ENCODE assay signal across 34 cellular contexts in the genomic region with DNA sequence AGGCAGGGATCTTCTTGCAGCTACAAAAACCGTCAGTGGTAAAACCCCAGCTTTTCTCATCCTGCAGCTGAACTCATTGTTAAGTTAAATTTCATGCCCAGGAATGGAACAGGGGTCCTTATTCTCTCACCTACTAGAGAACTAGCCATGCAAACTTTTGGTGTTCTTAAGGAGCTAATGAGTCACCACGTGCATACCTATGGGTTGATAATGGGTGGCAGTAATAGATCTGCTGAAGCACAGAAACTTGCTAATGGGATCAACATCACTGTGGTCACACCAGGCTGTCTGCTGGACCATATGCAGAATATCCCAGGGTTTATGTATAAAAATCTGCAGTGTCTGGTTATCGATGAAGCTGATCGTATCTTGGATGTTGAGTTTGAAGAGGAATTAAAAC.
"Had no signal": no experiment of that assay in that cellular context is flagged by ENCODE, and none has a peak within 500 bp of the region (broad histone marks: within the 10 kb centered on the region; RNA-seq: fewer than 3 reads in every experiment).

No MANE protein-coding gene starts in this region.

- H3K27me3 Mint-ChIP-seq: activated CD4-positive, alpha-beta memory T cell treated with anti-CD3 and anti-CD28 coated beads for 36 hours; activated CD4-positive, alpha-beta T cell treated with anti-CD3 and anti-CD28 coated beads for 36 hours; activated CD4-positive, alpha-beta T cell treated with anti-CD3 and anti-CD28 coated beads, Interleukin-2, amount 10 ng/mL, durations not matched to agents 24 days and 14 days; activated CD8-positive, alpha-beta memory T cell treated with anti-CD3 and anti-CD28 coated beads, Interleukin-2, amount 10 ng/mL, durations not matched to agents 7 days and 5 days; activated naive CD4-positive, alpha-beta T cell treated with anti-CD3 and anti-CD28 coated beads, Interleukin-2, amount 50 U/mL, for 24 hours; activated naive CD8-positive, alpha-beta T cell treated with anti-CD3 and anti-CD28 coated beads for 36 hours; activated naive CD8-positive, alpha-beta T cell treated with anti-CD3 and anti-CD28 coated beads, Interleukin-2, amount 50 U/mL, for 24 hours; effector memory CD8-positive, alpha-beta T cell; T-helper 17 cell had no signal

- H3K27ac ChIP-seq: adrenal gland, body of pancreas, epithelial cell of prostate had no signal

- FAIRE-seq: colon, endometrium, endothelial cell of umbilical vein, frontal cortex had no signal

- H3K9me3 ChIP-seq: adrenal gland, body of pancreas had no signal

- ATAC-seq: activated CD4-positive, alpha-beta T cell treated with anti-CD3 and anti-CD28 coated beads for 36 hours; activated CD8-positive, alpha-beta memory T cell treated with anti-CD3 and anti-CD28 coated beads, Interleukin-2, amount 10 ng/mL, durations not matched to agents 7 days and 5 days; activated CD8-positive, alpha-beta T cell treated with anti-CD3 and anti-CD28 coated beads, Interleukin-2, amount 10 ng/mL, durations not matched to agents 7 days and 5 days; activated naive CD8-positive, alpha-beta T cell treated with anti-CD3 and anti-CD28 coated beads, Interleukin-2, amount 50 U/mL, for 24 hours; body of pancreas; effector memory CD8-positive, alpha-beta T cell; T-helper 17 cell had no signal

- H3K27ac Mint-ChIP-seq: activated CD4-positive, alpha-beta memory T cell treated with anti-CD3 and anti-CD28 coated beads for 36 hours; activated CD4-positive, alpha-beta T cell treated with anti-CD3 and anti-CD28 coated beads for 36 hours; activated CD4-positive, alpha-beta T cell treated with anti-CD3 and anti-CD28 coated beads, Interleukin-2, amount 10 ng/mL, durations not matched to agents 24 days and 14 days; activated CD8-positive, alpha-beta memory T cell treated with anti-CD3 and anti-CD28 coated beads, Interleukin-2, amount 10 ng/mL, durations not matched to agents 7 days and 5 days; activated naive CD4-positive, alpha-beta T cell treated with anti-CD3 and anti-CD28 coated beads, Interleukin-2, amount 50 U/mL, for 24 hours; activated naive CD8-positive, alpha-beta T cell treated with anti-CD3 and anti-CD28 coated beads for 36 hours; activated T-helper 1 cell treated with anti-CD3 and anti-CD28 coated beads, Interleukin-12 subunit alpha, Interleukin-12 subunit beta, Interleukin-2, Interleukin-4 antibody, amounts not matched to agents 30 ng/mL and 10 ng/mL and 1 ng/mL, durations not matched to agents 14 hours and 24 hours and 36 hours; activated T-helper 2 cell treated with anti-CD3 and anti-CD28 coated beads, Interferon-gamma antibody, Interleukin-2, Interleukin-4, amounts not matched to agents 10 μg/mL and 5 μg/mL and 100 μg/mL, durations not matched to agents 14 hours and 24 hours and 36 hours had no signal

- H3K27me3 ChIP-seq: adrenal gland, body of pancreas had no signal

- H3K4me3 Mint-ChIP-seq: activated CD4-positive, alpha-beta memory T cell treated with anti-CD3 and anti-CD28 coated beads for 36 hours; activated CD4-positive, alpha-beta T cell treated with anti-CD3 and anti-CD28 coated beads for 36 hours; activated CD4-positive, alpha-beta T cell treated with anti-CD3 and anti-CD28 coated beads, Interleukin-2, amount 10 ng/mL, durations not matched to agents 24 days and 14 days; activated CD8-positive, alpha-beta memory T cell treated with anti-CD3 and anti-CD28 coated beads, Interleukin-2, amount 10 ng/mL, durations not matched to agents 7 days and 5 days; activated CD8-positive, alpha-beta T cell treated with anti-CD3 and anti-CD28 coated beads, Interleukin-2, amount 10 ng/mL, durations not matched to agents 7 days and 5 days; activated naive CD4-positive, alpha-beta T cell treated with anti-CD3 and anti-CD28 coated beads for 36 hours; activated naive CD4-positive, alpha-beta T cell treated with anti-CD3 and anti-CD28 coated beads, Interleukin-2, amount 50 U/mL, for 24 hours; activated naive CD8-positive, alpha-beta T cell treated with anti-CD3 and anti-CD28 coated beads for 36 hours; activated naive CD8-positive, alpha-beta T cell treated with anti-CD3 and anti-CD28 coated beads, Interleukin-2, amount 50 U/mL, for 24 hours; activated T-helper 1 cell treated with anti-CD3 and anti-CD28 coated beads, Interleukin-12 subunit alpha, Interleukin-12 subunit beta, Interleukin-2, Interleukin-4 antibody, amounts not matched to agents 30 ng/mL and 10 ng/mL and 1 ng/mL, durations not matched to agents 14 hours and 24 hours and 36 hours; effector memory CD8-positive, alpha-beta T cell; T-helper 17 cell had no signal

- H3K9me3 Mint-ChIP-seq: activated CD4-positive, alpha-beta memory T cell treated with anti-CD3 and anti-CD28 coated beads for 36 hours; activated CD4-positive, alpha-beta T cell treated with anti-CD3 and anti-CD28 coated beads, Interleukin-2, amount 10 ng/mL, durations not matched to agents 24 days and 14 days; activated naive CD4-positive, alpha-beta T cell treated with anti-CD3 and anti-CD28 coated beads for 36 hours; activated naive CD4-positive, alpha-beta T cell treated with anti-CD3 and anti-CD28 coated beads, Interleukin-2, amount 50 U/mL, for 24 hours; activated naive CD8-positive, alpha-beta T cell treated with anti-CD3 and anti-CD28 coated beads for 36 hours; activated naive CD8-positive, alpha-beta T cell treated with anti-CD3 and anti-CD28 coated beads, Interleukin-2, amount 50 U/mL, for 24 hours; activated T-helper 1 cell treated with anti-CD3 and anti-CD28 coated beads, Interleukin-12 subunit alpha, Interleukin-12 subunit beta, Interleukin-2, Interleukin-4 antibody, amounts not matched to agents 30 ng/mL and 10 ng/mL and 1 ng/mL, durations not matched to agents 14 hours and 24 hours and 36 hours; activated T-helper 2 cell treated with anti-CD3 and anti-CD28 coated beads, Interferon-gamma antibody, Interleukin-2, Interleukin-4, amounts not matched to agents 10 μg/mL and 5 μg/mL and 100 μg/mL, durations not matched to agents 14 hours and 24 hours and 36 hours; effector memory CD8-positive, alpha-beta T cell had no signal

- H3K4me3 ChIP-seq: adrenal gland, body of pancreas had no signal

- DNase-seq: activated CD4-positive, alpha-beta memory T cell treated with anti-CD3 and anti-CD28 coated beads for 36 hours; activated CD4-positive, alpha-beta T cell treated with anti-CD3 and anti-CD28 coated beads for 36 hours; activated CD4-positive, alpha-beta T cell treated with anti-CD3 and anti-CD28 coated beads, Interleukin-2, amount 10 ng/mL, durations not matched to agents 24 days and 14 days; activated CD4-positive, CD25-positive, alpha-beta regulatory T cell; activated CD4-positive, CD25-positive, alpha-beta regulatory T cell treated with anti-CD3 and anti-CD28 coated beads, Interleukin-2, amount 50 U/mL, for 72 hours; activated CD8-positive, alpha-beta memory T cell treated with anti-CD3 and anti-CD28 coated beads, Interleukin-2, amount 10 ng/mL, durations not matched to agents 7 days and 5 days; activated CD8-positive, alpha-beta memory T cell treated with anti-CD3 and anti-CD28 coated beads, Interleukin-2, amount 50 U/mL, for 4 hours; activated CD8-positive, alpha-beta T cell treated with anti-CD3 and anti-CD28 coated beads, Interleukin-2, amount 10 ng/mL, durations not matched to agents 7 days and 5 days; activated effector memory CD4-positive, alpha-beta T cell treated with anti-CD3 and anti-CD28 coated beads, Interleukin-2, amount 50 U/mL, for 16 hours; activated naive CD4-positive, alpha-beta T cell treated with anti-CD3 and anti-CD28 coated beads for 36 hours; activated naive CD8-positive, alpha-beta T cell treated with anti-CD3 and anti-CD28 coated beads for 36 hours; activated naive CD8-positive, alpha-beta T cell treated with anti-CD3 and anti-CD28 coated beads, Interleukin-2, amount 50 U/mL, for 24 hours; activated T-cell treated with anti-CD3 and anti-CD28 coated beads, Interleukin-2, amount 50 U/mL, for 1 hour; activated T-cell treated with anti-CD3 and anti-CD28 coated beads, Interleukin-2, amount 50 U/mL, for 48 hours; adrenal gland; amygdala; aorta; body of pancreas; caudate nucleus; cortex of kidney; dermis blood vessel endothelial cell; effector CD4-positive, alpha-beta T cell; effector memory CD8-positive, alpha-beta T cell; foreskin fibroblast; T-helper 1 cell; T-helper 17 cell had no signal
